Comparison of ENCODE assay signal across 13 cellular contexts in genomic region chr11:120137611-120138521, GRCh38. TPM values are rescaled to one million over a fixed set of nuclear protein-coding genes. Genes with fewer than 3 reads are reported as not detected.
DNase-seq lines count a peak whose midpoint lies in the region; ATAC-seq and TF ChIP-seq lines count a peak whose summit lies in the region.
"Had no signal": no experiment of that assay in that cellular context is flagged by ENCODE, and none has a peak within 500 bp of the region (broad histone marks: within the 10 kb centered on the region; RNA-seq: fewer than 3 reads in every experiment).

A gene with protein sequence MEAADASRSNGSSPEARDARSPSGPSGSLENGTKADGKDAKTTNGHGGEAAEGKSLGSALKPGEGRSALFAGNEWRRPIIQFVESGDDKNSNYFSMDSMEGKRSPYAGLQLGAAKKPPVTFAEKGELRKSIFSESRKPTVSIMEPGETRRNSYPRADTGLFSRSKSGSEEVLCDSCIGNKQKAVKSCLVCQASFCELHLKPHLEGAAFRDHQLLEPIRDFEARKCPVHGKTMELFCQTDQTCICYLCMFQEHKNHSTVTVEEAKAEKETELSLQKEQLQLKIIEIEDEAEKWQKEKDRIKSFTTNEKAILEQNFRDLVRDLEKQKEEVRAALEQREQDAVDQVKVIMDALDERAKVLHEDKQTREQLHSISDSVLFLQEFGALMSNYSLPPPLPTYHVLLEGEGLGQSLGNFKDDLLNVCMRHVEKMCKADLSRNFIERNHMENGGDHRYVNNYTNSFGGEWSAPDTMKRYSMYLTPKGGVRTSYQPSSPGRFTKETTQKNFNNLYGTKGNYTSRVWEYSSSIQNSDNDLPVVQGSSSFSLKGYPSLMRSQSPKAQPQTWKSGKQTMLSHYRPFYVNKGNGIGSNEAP (minus strand): TSS chr11:120138113. CDS start chr11:120138031, 82 bp downstream.

- peaks cover 6% of the 10 kb centered on the region for H3K4me1 ChIP-seq in foreskin keratinocyte
- H3K4me1 ChIP-seq: parathyroid adenoma had no signal

- in situ Hi-C loops in brain microvascular endothelial cell (cut with HindIII; ENCODE audit: low pct_ligation_motif_present, low sequenced_read_pairs), result no loop called here

- peak within 1 kb of the TSS; percentile 84 for H3K27ac ChIP-seq in foreskin keratinocyte
- peak within 1 kb of the TSS; percentile 35 to 92 (median 87) for H3K27ac ChIP-seq in skin epidermis
- H3K27ac ChIP-seq in brain microvascular endothelial cell, result no peak within 1 kb of the TSS
- H3K27ac ChIP-seq: parathyroid adenoma had no signal

- H3K36me3 ChIP-seq in brain microvascular endothelial cell (replicated peaks), result no peaks in the 10 kb centered on the region

- peak; percentile 85 for ATAC-seq in foreskin keratinocyte
- ATAC-seq: activated T-helper 17 cell treated with anti-CD3 and anti-CD28 coated beads, Interleukin-2, amount 50 U/mL, for 72 hours; T-cell had no signal

- DNase-seq in NCI-H2107 treated with DMSO at 0.1 percent for 48 hours (lab: John Stamatoyannopoulos, UW; ENCODE audit: unreplicated experiment), result peak; percentile 11
- DNase-seq in NCI-H2107 (lab: John Stamatoyannopoulos, UW), result no peak
- DNase-seq in NCI-H69 (lab: John Stamatoyannopoulos, UW), result peak; percentile 89
- peak; percentile 84 to 94 for DNase-seq in foreskin keratinocyte
- DNase-seq in RKO (ENCODE audit: low spot score), result no peak
- no peak for DNase-seq in Kasumi-1 (lab: John Stamatoyannopoulos, UW)
- no peak for DNase-seq in brain microvascular endothelial cell
- DNase-seq: NCI-H1105 treated with DMSO at 0.1 percent for 48 hours had no signal

- H3K27me3 ChIP-seq in foreskin keratinocyte (no peaks in the 10 kb centered on the region), brain microvascular endothelial cell (replicated peaks) (peaks cover 4% of the 10 kb centered on the region)

- TF ChIP-seq CTCF in foreskin keratinocyte (conservative IDR thresholded peaks at IDR 0.05), result peak; percentile 47
- no peak for TF ChIP-seq CTCF in brain microvascular endothelial cell (IDR thresholded peaks at IDR 0.05; ENCODE audit: low read depth, low read length, missing control alignments)

- H3K4me3 ChIP-seq in skin epidermis (peak within 1 kb of the TSS; percentile 33 to 60 (median 53)), brain microvascular endothelial cell (ENCODE audit: low read depth, low read length) (no peak within 1 kb of the TSS)

RNA-seq across cellular contexts. Expression of the gene that starts here (rescaled TPM):
- 177 and 190 TPM in 2 replicates for total RNA-seq in foreskin keratinocyte
- 211 and 233 TPM in 2 replicates for polyA plus RNA-seq in foreskin keratinocyte
- total RNA-seq: activated T-helper 17 cell treated with anti-CD3 and anti-CD28 coated beads, Interleukin-2, amount 50 U/mL, for 72 hours; dermis microvascular lymphatic vessel endothelial cell; T-cell had no signal

Comparison
In these comparisons a context has a peak if more than half of its experiments do, and no peak if none do; other contexts are left out.
1. DNase-seq: peak in NCI-H2107 treated with DMSO at 0.1 percent for 48 hours (single experiment), NCI-H69 (single experiment) and foreskin keratinocyte (2 of 2); none in NCI-H2107 (single experiment), RKO (single experiment), Kasumi-1 (0 of 2) and brain microvascular endothelial cell (single experiment).